18 cellular contexts compared by ENCODE assay signal in genomic region chr18:79635127-79635726, GRCh38.
"Had no signal": no experiment of that assay in that cellular context is flagged by ENCODE, and none has a peak within 500 bp of the region (broad histone marks: within the 10 kb centered on the region; RNA-seq: fewer than 3 reads in every experiment).

No MANE protein-coding gene starts in this region.

- H3K4me1 ChIP-seq: gastroesophageal sphincter had no signal

- H3K4me3 ChIP-seq: gastroesophageal sphincter, heart left ventricle, tibial nerve had no signal

- H3K9me3 ChIP-seq: gastroesophageal sphincter, heart left ventricle, tibial nerve had no signal

- DNase-seq: activated CD4-positive, alpha-beta T cell treated with anti-CD3 and anti-CD28 coated beads, Interleukin-2, amount 10 ng/mL, durations not matched to agents 7 days and 5 days; activated naive CD4-positive, alpha-beta T cell treated with Interleukin-2 at 50 U/mL for 16 hours; activated naive CD8-positive, alpha-beta T cell treated with anti-CD3 and anti-CD28 coated beads, Interleukin-2, amount 50 U/mL, for 24 hours; anterior cingulate cortex; caudate nucleus; effector CD4-positive, alpha-beta T cell; heart left ventricle; immature natural killer cell; kidney glomerular epithelial cell; mesenchymal stem cell; stimulated activated CD4-positive, alpha-beta T cell treated with anti-CD3 and anti-CD28 coated beads, Interleukin-12 subunit alpha, Interleukin-12 subunit beta, amount 100 ng/mL, for 4 hours; stimulated activated CD4-positive, alpha-beta T cell treated with anti-CD3 and anti-CD28 coated beads, Interleukin-1b, Interleukin-23, amount 100 ng/mL, for 48 hours; stimulated activated naive CD8-positive, alpha-beta T cell treated with anti-CD3 and anti-CD28 coated beads, Interleukin-15, Interleukin-2, amounts not matched to agents 100 U/mL and 50 U/mL, for 24 hours; substantia nigra; T1000 had no signal

- H3K27ac ChIP-seq: gastroesophageal sphincter, heart left ventricle, tibial nerve had no signal

- ATAC-seq: activated naive CD8-positive, alpha-beta T cell treated with anti-CD3 and anti-CD28 coated beads, Interleukin-2, amount 50 U/mL, for 24 hours; gastroesophageal sphincter; natural killer cell treated with Interleukin-12 subunit alpha and Interleukin-12 subunit beta and Interleukin-15 and Interleukin-18, amount 100 ng/mL, for 72 hours; stimulated activated naive CD8-positive, alpha-beta T cell treated with anti-CD3 and anti-CD28 coated beads, Interleukin-15, Interleukin-2, amounts not matched to agents 100 U/mL and 50 U/mL, for 24 hours had no signal

- H3K36me3 ChIP-seq: gastroesophageal sphincter, heart left ventricle, tibial nerve had no signal
